In genomic region chr2:203670939-203671338, GRCh38 we compare ENCODE assay signal across 31 cellular contexts. TPM values are rescaled to one million over a fixed set of nuclear protein-coding genes. Genes with fewer than 3 reads are reported as not detected.
DNase-seq lines count a peak whose midpoint lies in the region; ATAC-seq, FAIRE-seq and TF ChIP-seq lines count a peak whose summit lies in the region.
"Had no signal": no experiment of that assay in that cellular context is flagged by ENCODE, and none has a peak within 500 bp of the region (broad histone marks: within the 10 kb centered on the region; RNA-seq: fewer than 3 reads in every experiment).

No MANE protein-coding gene starts in this region.

- CTCF ChIA-PET in activated CD4-positive, alpha-beta memory T cell treated with anti-CD3 and anti-CD28 coated beads for 36 hours (lab: Charles Lee): no interaction called here
- CTCF ChIA-PET in activated CD4-positive, alpha-beta memory T cell treated with anti-CD3 and anti-CD28 coated beads, Interleukin-2, amount 10 ng/mL, durations not matched to agents 7 days and 5 days (lab: Charles Lee): no interaction called here
- CTCF ChIA-PET in GM12878 (lab: Yijun Ruan, JAX): no interaction called here

- DNase-seq in activated CD4-positive, alpha-beta memory T cell treated with anti-CD3 and anti-CD28 coated beads for 36 hours: no peak
- no peak for DNase-seq in activated CD4-positive, alpha-beta memory T cell treated with anti-CD3 and anti-CD28 coated beads, Interleukin-2, amount 10 ng/mL, durations not matched to agents 7 days and 5 days
- no peak for DNase-seq in GM12878 (ENCODE audit: low read depth, low spot score)
- DNase-seq in fibroblast of villous mesenchyme (ENCODE audit: low read depth): peak; percentile 32
- no peak for DNase-seq in upper lobe of right lung
- DNase-seq in COLO668 (lab: John Stamatoyannopoulos, UW; ENCODE audit: unreplicated experiment): no peak
- no peak for DNase-seq in psoas muscle
- DNase-seq in stimulated activated naive CD4-positive, alpha-beta T cell (lab: John Stamatoyannopoulos, UW): no peak
- DNase-seq: activated CD8-positive, alpha-beta T cell treated with anti-CD3 and anti-CD28 coated beads, Interleukin-2, amount 10 ng/mL, durations not matched to agents 7 days and 5 days; activated naive CD4-positive, alpha-beta T cell treated with anti-CD3 and anti-CD28 coated beads for 36 hours; AML-193; amniotic stem cell; CD4-positive, alpha-beta T cell; foreskin keratinocyte; Kasumi-1; kidney; naive thymus-derived CD4-positive, alpha-beta T cell; NCI-H146; Peyer's patch; SHP77; sigmoid colon; stimulated activated CD4-positive, alpha-beta T cell treated with anti-CD3 and anti-CD28 coated beads, Interleukin-4, amount 100 ng/mL, for 24 hours had no signal

- FAIRE-seq in GM12878 (lab: Jason Lieb, UNC): peak; percentile 31
- FAIRE-seq: colon, endothelial cell of umbilical vein, GM19239, kidney had no signal

- BruUV-seq in GM12878 (replicated peaks; lab: Mats Ljungman, UMichigan): no TSS peak

- RAD21 ChIA-PET in GM12878 (lab: Charles Lee; ENCODE audit: unreplicated experiment): no interaction called here

- no peaks in the 10 kb centered on the region for H3K36me3 Mint-ChIP-seq in activated CD4-positive, alpha-beta memory T cell treated with anti-CD3 and anti-CD28 coated beads for 36 hours
- H3K36me3 Mint-ChIP-seq in activated CD4-positive, alpha-beta memory T cell treated with anti-CD3 and anti-CD28 coated beads, Interleukin-2, amount 10 ng/mL, durations not matched to agents 7 days and 5 days (ENCODE audit: low read depth): peaks cover 3% of the 10 kb centered on the region

- H3K9me3 ChIP-seq in GM12878 (replicated peaks; ENCODE audit: control insufficient read depth, insufficient read depth, low read length): no peaks in the 10 kb centered on the region; the same call in 2 of the 3 replicates
- H3K9me3 ChIP-seq in upper lobe of right lung: no peaks in the 10 kb centered on the region
- H3K9me3 ChIP-seq in psoas muscle: no peaks in the 10 kb centered on the region
- H3K9me3 ChIP-seq: neutrophil, Peyer's patch, sigmoid colon had no signal

- TF ChIP-seq CTCF in GM12878 (IDR thresholded peaks at IDR 0.05 in 2 of 3, conservative IDR thresholded peaks at IDR 0.05 in 1 of 3; ENCODE audit: control insufficient read depth in 2 of 3, extremely low read depth in 1 of 3, insufficient read depth in 1 of 3, low read depth in 3 of 3, low read length in 3 of 3): no peak
- TF ChIP-seq CTCF in fibroblast of villous mesenchyme (IDR thresholded peaks at IDR 0.05; ENCODE audit: insufficient read depth, low read depth, low read length): no peak
- no peak for TF ChIP-seq CTCF in upper lobe of right lung (IDR thresholded peaks at IDR 0.05)
- TF ChIP-seq CTCF in psoas muscle (IDR thresholded peaks at IDR 0.05): no peak

- SMC1A ChIA-PET in GM12878 (lab: Charles Lee; ENCODE audit: uncharacterized antibody, unreplicated experiment): no interaction called here

- no peak overlapping the region for H3K4me3 Mint-ChIP-seq in activated CD4-positive, alpha-beta memory T cell treated with anti-CD3 and anti-CD28 coated beads for 36 hours
- no peak overlapping the region for H3K4me3 Mint-ChIP-seq in activated CD4-positive, alpha-beta memory T cell treated with anti-CD3 and anti-CD28 coated beads, Interleukin-2, amount 10 ng/mL, durations not matched to agents 7 days and 5 days
- H3K4me3 Mint-ChIP-seq: activated CD8-positive, alpha-beta T cell treated with anti-CD3 and anti-CD28 coated beads, Interleukin-2, amount 10 ng/mL, durations not matched to agents 7 days and 5 days; activated naive CD4-positive, alpha-beta T cell treated with anti-CD3 and anti-CD28 coated beads for 36 hours; CD4-positive, alpha-beta T cell; naive thymus-derived CD4-positive, alpha-beta T cell; T-helper 2 cell treated with Interferon-gamma antibody and Interleukin-4, amounts not matched to agents 5 μg/mL and 100 μg/mL, for 36 hours had no signal

- H3K27ac ChIP-seq in GM12878 (ENCODE audit: control insufficient read depth, insufficient read depth): no peak overlapping the region
- H3K27ac ChIP-seq in upper lobe of right lung: no peak overlapping the region
- no peak overlapping the region for H3K27ac ChIP-seq in psoas muscle
- H3K27ac ChIP-seq: foreskin keratinocyte, neutrophil, Peyer's patch, sigmoid colon had no signal

- H3K36me3 ChIP-seq in GM12878 (ENCODE audit: control insufficient read depth in 2 of 2, insufficient read depth in 2 of 2, low read length in 1 of 2): no peaks in the 10 kb centered on the region
- no peaks in the 10 kb centered on the region for H3K36me3 ChIP-seq in upper lobe of right lung
- no peaks in the 10 kb centered on the region for H3K36me3 ChIP-seq in psoas muscle (ENCODE audit: insufficient read depth in 1 of 2, low read depth in 1 of 2)
- H3K36me3 ChIP-seq: neutrophil, Peyer's patch, sigmoid colon had no signal

- in situ Hi-C loops in GM12878 (cut with MboI): no loop called here

- POLR2A ChIA-PET in activated CD4-positive, alpha-beta memory T cell treated with anti-CD3 and anti-CD28 coated beads for 36 hours (lab: Charles Lee): interaction anchor here (0.5 kb wide), 1 partner anchor 175 kb away, joined by 4 read pairs; no protein-coding TSS in a partner anchor
- POLR2A ChIA-PET in activated CD4-positive, alpha-beta memory T cell treated with anti-CD3 and anti-CD28 coated beads, Interleukin-2, amount 10 ng/mL, durations not matched to agents 7 days and 5 days (lab: Charles Lee): no interaction called here
- POLR2A ChIA-PET in GM12878 (lab: Charles Lee): no interaction called here

- H3K79me2 ChIP-seq in GM12878 (ENCODE audit: control insufficient read depth, insufficient read depth, low read length): no peaks in the 10 kb centered on the region

- H3K4me1 Mint-ChIP-seq in activated CD4-positive, alpha-beta memory T cell treated with anti-CD3 and anti-CD28 coated beads for 36 hours (ENCODE audit: low read depth): peaks cover 20% of the 10 kb centered on the region
- H3K4me1 Mint-ChIP-seq in activated CD4-positive, alpha-beta memory T cell treated with anti-CD3 and anti-CD28 coated beads, Interleukin-2, amount 10 ng/mL, durations not matched to agents 7 days and 5 days: peaks cover 23% of the 10 kb centered on the region

- no peak overlapping the region for H3K4me2 ChIP-seq in GM12878 (ENCODE audit: control insufficient read depth, insufficient read depth)

- TF ChIP-seq POLR2A in GM12878 (IDR thresholded peaks at IDR 0.05; ENCODE audit: low read depth, low read length): no peak

- peak overlapping the region; percentile 46 for H3K27ac Mint-ChIP-seq in activated CD4-positive, alpha-beta memory T cell treated with anti-CD3 and anti-CD28 coated beads for 36 hours
- H3K27ac Mint-ChIP-seq in activated CD4-positive, alpha-beta memory T cell treated with anti-CD3 and anti-CD28 coated beads, Interleukin-2, amount 10 ng/mL, durations not matched to agents 7 days and 5 days: no peak overlapping the region
- H3K27ac Mint-ChIP-seq: activated CD8-positive, alpha-beta T cell treated with anti-CD3 and anti-CD28 coated beads, Interleukin-2, amount 10 ng/mL, durations not matched to agents 7 days and 5 days; activated naive CD4-positive, alpha-beta T cell treated with anti-CD3 and anti-CD28 coated beads for 36 hours; CD4-positive, alpha-beta T cell; naive thymus-derived CD4-positive, alpha-beta T cell; progenitor cell of endocrine pancreas; T-helper 2 cell treated with Interferon-gamma antibody and Interleukin-4, amounts not matched to agents 5 μg/mL and 100 μg/mL, for 36 hours had no signal

- intact Hi-C loops in activated CD4-positive, alpha-beta memory T cell treated with anti-CD3 and anti-CD28 coated beads for 36 hours (cut with micrococcal nuclease): no loop called here
- intact Hi-C loops in GM12878 (cut with micrococcal nuclease; ENCODE audit: unreplicated experiment): no loop called here
- intact Hi-C loops in upper lobe of right lung (cut with DNase I): no loop called here
- intact Hi-C loops in psoas muscle (cut with DNase I): no loop called here

- no peaks in the 10 kb centered on the region for H3K27me3 Mint-ChIP-seq in activated CD4-positive, alpha-beta memory T cell treated with anti-CD3 and anti-CD28 coated beads for 36 hours
- no peaks in the 10 kb centered on the region for H3K27me3 Mint-ChIP-seq in activated CD4-positive, alpha-beta memory T cell treated with anti-CD3 and anti-CD28 coated beads, Interleukin-2, amount 10 ng/mL, durations not matched to agents 7 days and 5 days
- H3K27me3 Mint-ChIP-seq: CD4-positive, alpha-beta T cell; naive thymus-derived CD4-positive, alpha-beta T cell; progenitor cell of endocrine pancreas had no signal

- no peak for TF ChIP-seq EP300 in GM12878 (IDR thresholded peaks at IDR 0.05; ENCODE audit: borderline replicate concordance in 1 of 2, control insufficient read depth in 1 of 2, low read depth in 2 of 2, low read length in 2 of 2)

- ATAC-seq in GM12878 (no peak), upper lobe of right lung (peak; percentile 91), psoas muscle (no peak)
- ATAC-seq: activated CD8-positive, alpha-beta T cell treated with anti-CD3 and anti-CD28 coated beads, Interleukin-2, amount 10 ng/mL, durations not matched to agents 7 days and 5 days; foreskin keratinocyte; naive thymus-derived CD4-positive, alpha-beta T cell had no signal

- H3K4me3 ChIP-seq in GM12878 (no peak overlapping the region), fibroblast of villous mesenchyme (ENCODE audit: low read depth, low read length) (no peak overlapping the region), upper lobe of right lung (no peak overlapping the region), psoas muscle (no peak overlapping the region)
- H3K4me3 ChIP-seq: Peyer's patch, sigmoid colon had no signal

- peaks cover 3% of the 10 kb centered on the region for H3K9me3 Mint-ChIP-seq in activated CD4-positive, alpha-beta memory T cell treated with anti-CD3 and anti-CD28 coated beads for 36 hours
- H3K9me3 Mint-ChIP-seq in activated CD4-positive, alpha-beta memory T cell treated with anti-CD3 and anti-CD28 coated beads, Interleukin-2, amount 10 ng/mL, durations not matched to agents 7 days and 5 days: peaks cover 3% of the 10 kb centered on the region
- H3K9me3 Mint-ChIP-seq: activated naive CD4-positive, alpha-beta T cell treated with anti-CD3 and anti-CD28 coated beads for 36 hours; CD4-positive, alpha-beta T cell had no signal

- H3K27me3 ChIP-seq in GM12878 (replicated peaks in 1 of 2; ENCODE audit: control insufficient read depth in 2 of 2, insufficient read depth in 2 of 2, low read length in 1 of 2) (no peaks in the 10 kb centered on the region; a peak in 1 of 4 replicates), upper lobe of right lung (no peaks in the 10 kb centered on the region), psoas muscle (ENCODE audit: insufficient read depth in 3 of 3, low read length in 2 of 3) (no peaks in the 10 kb centered on the region)
- H3K27me3 ChIP-seq: foreskin keratinocyte, neutrophil, Peyer's patch, sigmoid colon had no signal

- no peaks in the 10 kb centered on the region for H4K20me1 ChIP-seq in GM12878 (ENCODE audit: control insufficient read depth, insufficient read depth)

- no peak overlapping the region for H2AFZ ChIP-seq in GM12878 (ENCODE audit: control insufficient read depth, low read depth, low read length)

- TF ChIP-seq RAD21 in GM12878 (IDR thresholded peaks at IDR 0.05; ENCODE audit: insufficient read depth, low read depth, low read length): no peak

- H3K4me1 ChIP-seq in GM12878 (ENCODE audit: control insufficient read depth, insufficient read depth, low read length) (peaks cover 5% of the 10 kb centered on the region), upper lobe of right lung (peaks cover 7% of the 10 kb centered on the region), psoas muscle (no peaks in the 10 kb centered on the region)
- H3K4me1 ChIP-seq: foreskin keratinocyte, Peyer's patch, sigmoid colon had no signal

- no peak overlapping the region for H3K9ac ChIP-seq in GM12878 (ENCODE audit: control insufficient read depth, insufficient read depth, low read length)

RNA-seq across cellular contexts. Expression of gene CD28, which starts 35.5 kb away (rescaled TPM):
- 100 to 1,000 TPM; 279 to 285 TPM for total RNA-seq in activated CD4-positive, alpha-beta memory T cell treated with anti-CD3 and anti-CD28 coated beads for 36 hours
- total RNA-seq in activated CD4-positive, alpha-beta memory T cell treated with anti-CD3 and anti-CD28 coated beads, Interleukin-2, amount 10 ng/mL, durations not matched to agents 7 days and 5 days: 100 to 1,000 TPM; 194 to 205 TPM
- not detected in 2 replicates for total RNA-seq in GM12878 (2013; cell fraction: nucleolus; rRNA removed)
- total RNA-seq in GM12878 (2014; rRNA removed) (not detected in 2 replicates), GM12878 (2014; rRNA removed; fragmentation: Illumina TruSeq; extraction: Trizol) (0.04 TPM in 1 of 2 replicates, not detected in the other), GM12878 (2021) (0.16 and 0.23 TPM in 2 replicates), fibroblast of villous mesenchyme (not detected in 2 replicates), upper lobe of right lung (2.5 TPM), psoas muscle (under 1 TPM; 0.17 to 0.71 (median 0.45) TPM)
- 0.81 TPM for polyA plus RNA-seq in GM12878 (2011; ENCODE audit: low read depth)
- polyA plus RNA-seq in GM12878 (2011; rRNA removed) (0.01 TPM in 1 of 2 replicates, not detected in the other), GM12878 (2014; fragmentation: Illumina TruSeq; extraction: Trizol) (0.03 TPM in 2 replicates), GM12878 (2014; fragmentation: Nextera tagmentation; extraction: Ambion mirVana) (not detected), GM12878 (2014; rRNA removed) (0.03 TPM in 1 of 2 replicates, not detected in the other), GM12878 (2016; fragmentation: Nextera tagmentation; extraction: Ambion mirVana) (not detected), psoas muscle (under 1 TPM; 0.01 to 0.09 (median 0.03) TPM)
- polyA plus RNA-seq in GM12878 (2011; cell fraction: cytosol; rRNA removed): 0.01 and 0.02 TPM in 2 replicates
- not detected in 2 replicates for polyA plus RNA-seq in GM12878 (2011; cell fraction: nucleus; rRNA removed)
- 0.16 and 0.38 TPM in 2 replicates for polyA plus RNA-seq in GM12878 (2012)
- 0.10 TPM in 1 of 2 replicates, not detected in the other for polyA minus RNA-seq in GM12878 (2011; rRNA and poly(A)+ RNA removed)
- not detected in 2 replicates for polyA minus RNA-seq in GM12878 (2011; cell fraction: cytosol; rRNA and poly(A)+ RNA removed)
- not detected in 2 replicates for polyA minus RNA-seq in GM12878 (2011; cell fraction: nucleus; rRNA and poly(A)+ RNA removed)
- total RNA-seq: A172, Daoy, foreskin keratinocyte, H4, progenitor cell of endocrine pancreas had no signal
- polyA plus RNA-seq: endothelial cell of umbilical vein, foreskin keratinocyte had no signal

Comparison
In these comparisons a context has a peak if more than half of its experiments do, and no peak if none do; other contexts are left out.
1. RNA of gene CD28, which starts 35.5 kb away (total RNA-seq): 279 to 285 TPM in activated CD4-positive, alpha-beta memory T cell treated with anti-CD3 and anti-CD28 coated beads for 36 hours and 194 to 205 TPM in activated CD4-positive, alpha-beta memory T cell treated with anti-CD3 and anti-CD28 coated beads, Interleukin-2, amount 10 ng/mL, durations not matched to agents 7 days and 5 days; 2.5 TPM in upper lobe of right lung (single experiment), 0.17 to 0.71 TPM in psoas muscle, 0.04 to 0.23 TPM in GM12878 and not detected in fibroblast of villous mesenchyme; every median in the first group is over 10 times any median in the second.